ENCODE assay signal across 25 cellular contexts in the genomic region with DNA sequence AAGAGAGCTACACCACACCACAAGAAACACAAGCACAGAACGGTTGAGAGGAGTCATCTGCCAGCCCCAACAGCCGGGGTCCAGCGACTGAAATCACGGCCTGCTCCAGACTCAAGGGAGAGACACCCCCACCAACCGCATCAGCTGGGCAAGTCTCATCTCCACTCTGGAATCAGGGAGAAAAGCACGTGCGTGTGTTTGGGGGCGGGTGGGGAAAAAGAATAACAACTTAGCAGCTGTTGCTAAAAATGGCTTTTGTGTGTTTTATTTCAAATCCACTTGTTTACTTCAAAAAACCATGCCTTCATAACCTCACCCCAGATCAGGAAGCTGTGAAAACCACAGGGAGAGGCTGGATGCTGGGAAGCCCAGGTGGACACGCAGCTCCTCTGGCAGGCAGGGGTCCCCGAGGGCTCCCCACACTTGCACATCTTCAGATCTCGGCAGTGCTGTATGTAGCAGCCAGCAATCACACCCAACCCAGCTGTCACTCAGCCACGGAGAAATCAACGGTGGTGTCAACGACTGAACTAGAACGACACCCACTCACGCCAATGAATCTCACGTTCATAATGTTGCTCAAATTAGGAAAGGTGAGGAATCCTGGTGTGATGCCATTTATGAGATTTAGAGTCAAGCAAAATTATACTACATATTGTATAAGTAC. TPM values are rescaled to one million over a fixed set of nuclear protein-coding genes. Genes with fewer than 3 reads are reported as not detected.
DNase-seq lines count a peak whose midpoint lies in the region; ATAC-seq, FAIRE-seq and TF ChIP-seq lines count a peak whose summit lies in the region.
"Had no signal": no experiment of that assay in that cellular context is flagged by ENCODE, and none has a peak within 500 bp of the region (broad histone marks: within the 10 kb centered on the region; RNA-seq: fewer than 3 reads in every experiment).

No MANE protein-coding gene starts in this region.

- H3K27me3 Mint-ChIP-seq in CD8-positive, alpha-beta memory T cell = no peaks in the 10 kb centered on the region
- H3K27me3 Mint-ChIP-seq: activated CD8-positive, alpha-beta T cell treated with anti-CD3 and anti-CD28 coated beads for 36 hours; activated T-cell treated with anti-CD3 and anti-CD28 coated beads, Interleukin-2, amount 50 U/mL, for 24 hours; effector memory CD8-positive, alpha-beta T cell; stimulated activated naive CD8-positive, alpha-beta T cell treated with anti-CD3 and anti-CD28 coated beads, Interleukin-15, amount 100 ng/mL, for 72 hours had no signal

- H3K27ac Mint-ChIP-seq in CD8-positive, alpha-beta memory T cell = no peak overlapping the region
- H3K27ac Mint-ChIP-seq: activated CD8-positive, alpha-beta T cell treated with anti-CD3 and anti-CD28 coated beads for 36 hours; activated T-cell treated with anti-CD3 and anti-CD28 coated beads, Interleukin-2, amount 50 U/mL, for 24 hours; effector memory CD8-positive, alpha-beta T cell had no signal

- H3K4me1 Mint-ChIP-seq in CD8-positive, alpha-beta memory T cell = peaks cover 12 to 19% (median 12%) of the 10 kb centered on the region in 3 donors

- peaks cover 10% of the 10 kb centered on the region for H3K4me1 ChIP-seq in GM12878 (ENCODE audit: control insufficient read depth, insufficient read depth, low read length)
- peaks cover 10% of the 10 kb centered on the region for H3K4me1 ChIP-seq in suprapubic skin
- H3K4me1 ChIP-seq in CD8-positive, alpha-beta memory T cell (ENCODE audit: insufficient read depth, low read length) = peaks cover 10% of the 10 kb centered on the region

- no peaks in the 10 kb centered on the region for H3K36me3 ChIP-seq in GM12878 (ENCODE audit: control insufficient read depth in 2 of 2, insufficient read depth in 2 of 2, low read length in 1 of 2)
- H3K36me3 ChIP-seq in neural cell (ENCODE audit: insufficient read depth, low read length) = no peaks in the 10 kb centered on the region
- H3K36me3 ChIP-seq in suprapubic skin = no peaks in the 10 kb centered on the region
- no peaks in the 10 kb centered on the region for H3K36me3 ChIP-seq in CD8-positive, alpha-beta memory T cell (ENCODE audit: insufficient read depth, low read length)
- H3K36me3 ChIP-seq: heart left ventricle, left ventricle myocardium inferior, spleen had no signal

- TF ChIP-seq POLR2A in GM12878 (IDR thresholded peaks at IDR 0.05; ENCODE audit: low read depth, low read length) = no peak
- TF ChIP-seq POLR2A in suprapubic skin (IDR thresholded peaks at IDR 0.05) = no peak

- peaks cover 2% of the 10 kb centered on the region for H3K27me3 ChIP-seq in AG04450 (ENCODE audit: control insufficient read depth, insufficient read depth, low read length)
- H3K27me3 ChIP-seq in GM12878 (replicated peaks in 1 of 2; ENCODE audit: control insufficient read depth in 2 of 2, insufficient read depth in 2 of 2, low read length in 1 of 2) = no peaks in the 10 kb centered on the region
- H3K27me3 ChIP-seq in neural cell (ENCODE audit: insufficient read depth, low read depth, low read length) = no peaks in the 10 kb centered on the region
- no peaks in the 10 kb centered on the region for H3K27me3 ChIP-seq in suprapubic skin
- no peaks in the 10 kb centered on the region for H3K27me3 ChIP-seq in CD8-positive, alpha-beta memory T cell (ENCODE audit: insufficient read depth, low read length, poor library complexity, severe bottlenecking)
- H3K27me3 ChIP-seq: heart left ventricle, spleen had no signal

- H4K20me1 ChIP-seq in GM12878 (ENCODE audit: control insufficient read depth, insufficient read depth) (no peaks in the 10 kb centered on the region), neural cell (ENCODE audit: insufficient read depth) (no peaks in the 10 kb centered on the region)

- H2AFZ ChIP-seq in GM12878 (ENCODE audit: control insufficient read depth, low read depth, low read length) = no peak overlapping the region
- no peak overlapping the region for H2AFZ ChIP-seq in neural cell (ENCODE audit: low read depth, low read length)

- FAIRE-seq in GM12878 (lab: Jason Lieb, UNC) = no peak
- FAIRE-seq: A204.1, D721Med, GM18507 had no signal

- intact Hi-C loops in GM12878 (cut with micrococcal nuclease; ENCODE audit: unreplicated experiment) = loop anchor here (10.0 kb wide), 1 partner anchor 106 kb away; a partner anchor contains a TSS

- TF ChIP-seq RAD21 in GM12878 (IDR thresholded peaks at IDR 0.05; ENCODE audit: insufficient read depth, low read depth, low read length) (no peak), neural cell (conservative IDR thresholded peaks at IDR 0.05) (no peak)

- H3K27ac ChIP-seq in AG04450 (ENCODE audit: low read depth, low read length) (no peak overlapping the region), GM12878 (ENCODE audit: control insufficient read depth, insufficient read depth) (no peak overlapping the region), neural cell (ENCODE audit: low read length) (peak overlapping the region; percentile 74), suprapubic skin (no peak overlapping the region)
- no peak overlapping the region for H3K27ac ChIP-seq in CD8-positive, alpha-beta memory T cell (ENCODE audit: low read depth, low read length)
- H3K27ac ChIP-seq: heart left ventricle, left ventricle myocardium inferior, RWPE1, spleen had no signal

- H3K9ac ChIP-seq in GM12878 (ENCODE audit: control insufficient read depth, insufficient read depth, low read length) = no peak overlapping the region
- peak overlapping the region; percentile 39 for H3K9ac ChIP-seq in neural cell (ENCODE audit: low read length)

- H3K79me2 ChIP-seq in GM12878 (ENCODE audit: control insufficient read depth, insufficient read depth, low read length) = no peaks in the 10 kb centered on the region
- H3K79me2 ChIP-seq in neural cell (replicated peaks; ENCODE audit: insufficient read depth, low read length) = no peaks in the 10 kb centered on the region

- H3K9me3 ChIP-seq in AG04450 (ENCODE audit: control insufficient read depth, insufficient read depth, low read length) (no peaks in the 10 kb centered on the region), GM12878 (replicated peaks; ENCODE audit: control insufficient read depth, insufficient read depth, low read length) (no peaks in the 10 kb centered on the region; the same call in 2 of the 3 replicates), neural cell (ENCODE audit: low read length) (no peaks in the 10 kb centered on the region), suprapubic skin (no peaks in the 10 kb centered on the region)
- H3K9me3 ChIP-seq in CD8-positive, alpha-beta memory T cell (ENCODE audit: low read length) = no peaks in the 10 kb centered on the region
- H3K9me3 ChIP-seq: heart left ventricle, left ventricle myocardium inferior had no signal

- RAD21 ChIA-PET in GM12878 (lab: Charles Lee; ENCODE audit: unreplicated experiment) = no interaction called here

- POLR2A ChIA-PET in AG04450 (lab: Yijun Ruan, JAX) = interaction anchor here (0.6 to 0.8 kb wide), 3 partner anchors 26 to 259 kb away, joined by 3 to 5 read pairs (median 4); no protein-coding TSS in a partner anchor
- POLR2A ChIA-PET in GM12878 (lab: Charles Lee) = interaction anchor here (0.8 kb wide), 1 partner anchor 72 kb away, joined by 4 read pairs; no protein-coding TSS in a partner anchor
- POLR2A ChIA-PET in CD8-positive, alpha-beta memory T cell (lab: Charles Lee) = no interaction called here

- H3K4me3 Mint-ChIP-seq in CD8-positive, alpha-beta memory T cell = no peak overlapping the region
- H3K4me3 Mint-ChIP-seq: activated CD8-positive, alpha-beta T cell treated with anti-CD3 and anti-CD28 coated beads for 36 hours; activated naive CD4-positive, alpha-beta T cell treated with anti-CD3 and anti-CD28 coated beads, Interleukin-2, amount 10 ng/mL, durations not matched to agents 7 days and 5 days; activated T-cell treated with anti-CD3 and anti-CD28 coated beads, Interleukin-2, amount 50 U/mL, for 24 hours; effector memory CD8-positive, alpha-beta T cell; stimulated activated naive CD8-positive, alpha-beta T cell treated with anti-CD3 and anti-CD28 coated beads, Interleukin-15, amount 100 ng/mL, for 72 hours had no signal

- no peak for ATAC-seq in GM12878
- ATAC-seq: activated CD8-positive, alpha-beta T cell treated with anti-CD3 and anti-CD28 coated beads for 36 hours; effector memory CD8-positive, alpha-beta T cell; HCT116; stimulated activated naive CD8-positive, alpha-beta T cell treated with anti-CD3 and anti-CD28 coated beads, Interleukin-15, amount 100 ng/mL, for 72 hours had no signal

- H3K4me3 ChIP-seq in AG04450 (ENCODE audit: low read depth, low read length) = no peak overlapping the region
- H3K4me3 ChIP-seq in GM12878 = no peak overlapping the region
- peak overlapping the region; percentile 41 for H3K4me3 ChIP-seq in neural cell (ENCODE audit: low read length)
- H3K4me3 ChIP-seq in suprapubic skin = no peak overlapping the region
- H3K4me3 ChIP-seq in CD8-positive, alpha-beta memory T cell (ENCODE audit: low read length) = no peak overlapping the region
- H3K4me3 ChIP-seq: heart left ventricle, left ventricle myocardium inferior, spleen had no signal

- peak; percentile 41 for DNase-seq in AG04450 (ENCODE audit: low read depth, low spot score)
- no peak for DNase-seq in GM12878 (ENCODE audit: low read depth, low spot score)
- DNase-seq in suprapubic skin (ENCODE audit: low spot score in 2 of 2) = no peak
- DNase-seq in CD8-positive, alpha-beta memory T cell = no peak
- no peak for DNase-seq in HuH-7.5 (ENCODE audit: low spot score)
- DNase-seq: activated CD4-positive, CD25-positive, alpha-beta regulatory T cell; activated CD8-positive, alpha-beta T cell treated with anti-CD3 and anti-CD28 coated beads for 36 hours; activated naive CD4-positive, alpha-beta T cell treated with anti-CD3 and anti-CD28 coated beads, Interleukin-2, amount 10 ng/mL, durations not matched to agents 7 days and 5 days; activated T-cell treated with anti-CD3 and anti-CD28 coated beads, Interleukin-2, amount 50 U/mL, for 24 hours; C1 segment of cervical spinal cord; effector memory CD8-positive, alpha-beta T cell; left ventricle myocardium inferior; NCI-H187; NCI-H69; spleen; stimulated activated CD4-positive, alpha-beta T cell treated with anti-CD3 and anti-CD28 coated beads, Interleukin-4, amount 100 ng/mL, for 24 hours; stimulated activated naive CD8-positive, alpha-beta T cell treated with anti-CD3 and anti-CD28 coated beads, Interleukin-15, amount 100 ng/mL, for 72 hours; T-helper 9 cell had no signal

- peaks cover 0 to 2% (median 0%) of the 10 kb centered on the region in 3 donors for H3K36me3 Mint-ChIP-seq in CD8-positive, alpha-beta memory T cell

- H3K9me2 ChIP-seq in neural cell (ENCODE audit: insufficient read depth, low read length) = no peaks in the 10 kb centered on the region

- SMC1A ChIA-PET in GM12878 (lab: Charles Lee; ENCODE audit: uncharacterized antibody, unreplicated experiment) = no interaction called here

- TF ChIP-seq EP300 in GM12878 (IDR thresholded peaks at IDR 0.05; ENCODE audit: borderline replicate concordance in 1 of 2, control insufficient read depth in 1 of 2, low read depth in 2 of 2, low read length in 2 of 2) (no peak), neural cell (conservative IDR thresholded peaks at IDR 0.05; ENCODE audit: poor library complexity, severe bottlenecking) (peak; percentile 29), suprapubic skin (IDR thresholded peaks at IDR 0.05) (no peak)

- H3K9me3 Mint-ChIP-seq in CD8-positive, alpha-beta memory T cell = peaks cover 0 to 2% (median 0%) of the 10 kb centered on the region in 5 donors
- H3K9me3 Mint-ChIP-seq: effector memory CD8-positive, alpha-beta T cell had no signal

- CTCF ChIA-PET in AG04450 (lab: Charles Lee) = interaction anchor here (0.5 kb wide), 1 partner anchor 108 kb away, joined by 6 read pairs; a partner anchor contains a TSS
- CTCF ChIA-PET in GM12878 (lab: Yijun Ruan, JAX) = interaction anchor here (0.9 to 1.0 kb wide), 2 partner anchors 22 to 156 kb away, joined by 3 read pairs; no protein-coding TSS in a partner anchor
- CTCF ChIA-PET in CD8-positive, alpha-beta memory T cell (lab: Charles Lee) = interaction anchor here (1.1 kb wide), 1 partner anchor 109 kb away, joined by 4 read pairs; a partner anchor contains a TSS

- TF ChIP-seq CTCF in AG04450 (IDR thresholded peaks at IDR 0.05; ENCODE audit: low read depth, low read length) (no peak), GM12878 (IDR thresholded peaks at IDR 0.05 in 2 of 3, conservative IDR thresholded peaks at IDR 0.05 in 1 of 3; ENCODE audit: control insufficient read depth in 2 of 3, extremely low read depth in 1 of 3, insufficient read depth in 1 of 3, low read depth in 3 of 3, low read length in 3 of 3) (no peak), neural cell (IDR thresholded peaks at IDR 0.05; ENCODE audit: poor library complexity, severe bottlenecking) (no peak), suprapubic skin (IDR thresholded peaks at IDR 0.05) (no peak)

- H3K4me2 ChIP-seq in GM12878 (ENCODE audit: control insufficient read depth, insufficient read depth) (no peak overlapping the region), neural cell (ENCODE audit: low read length) (peak overlapping the region; percentile 39)

- WGBS in GM12878 (ENCODE audit: insufficient coverage, insufficient replicate concordance, low lambda C conversion rate, missing lambda C conversion rate) = 47% methylated on average over 17 of the region's 17 CpGs
- 72% methylated on average over 15 of the region's 17 CpGs for WGBS in suprapubic skin

- in situ Hi-C loops in GM12878 (cut with MboI) = no loop called here

- no peaks in the 10 kb centered on the region for H3F3A ChIP-seq in neural cell (ENCODE audit: insufficient read depth, low read length, poor library complexity, severe bottlenecking)

- no TSS peak for BruUV-seq in GM12878 (replicated peaks; lab: Mats Ljungman, UMichigan)

RNA-seq across cellular contexts. Expression of a gene that starts 19.0 kb away (rescaled TPM):
- polyA plus RNA-seq in AG04450 (2011; rRNA removed) (0.26 and 0.42 TPM in 2 replicates), GM12878 (2011; rRNA removed) (0.07 and 0.19 TPM in 2 replicates), GM12878 (2014; fragmentation: Illumina TruSeq; extraction: Trizol) (0.32 and 0.41 TPM in 2 replicates), GM12878 (2014; fragmentation: Nextera tagmentation; extraction: Ambion mirVana) (under 1 TPM in 1 of 2 experiments, not detected in 1; 0.04 TPM), GM12878 (2014; rRNA removed) (0.32 and 1.0 TPM in 2 replicates), GM12878 (2016; fragmentation: Nextera tagmentation; extraction: Ambion mirVana) (under 1 TPM; 0.11 to 0.13 TPM), neural cell (0.72 and 0.84 TPM in 2 replicates)
- 0.30 and 0.37 TPM in 2 replicates for polyA minus RNA-seq in AG04450 (2011; rRNA and poly(A)+ RNA removed)
- 2.6 and 3.4 TPM in 2 replicates for total RNA-seq in GM12878 (2013; cell fraction: nucleolus; rRNA removed)
- total RNA-seq in GM12878 (2014; rRNA removed) (0.22 and 0.85 TPM in 2 replicates), GM12878 (2014; rRNA removed; fragmentation: Illumina TruSeq; extraction: Trizol) (0.09 and 0.14 TPM in 2 replicates), GM12878 (2021) (0.43 and 0.85 TPM in 2 replicates), suprapubic skin (10 to 100 TPM; 12.2 to 97.0 (median 33.3) TPM)
- 0.67 TPM for polyA plus RNA-seq in GM12878 (2011; ENCODE audit: low read depth)
- polyA plus RNA-seq in GM12878 (2011; cell fraction: cytosol; rRNA removed) = 0.10 and 0.18 TPM in 2 replicates
- polyA plus RNA-seq in GM12878 (2011; cell fraction: nucleus; rRNA removed) = 1.9 and 2.0 TPM in 2 replicates
- polyA plus RNA-seq in GM12878 (2012) = 1.2 and 1.5 TPM in 2 replicates
- polyA minus RNA-seq in GM12878 (2011; rRNA and poly(A)+ RNA removed) = 0.10 and 0.15 TPM in 2 replicates
- 0.21 TPM in 1 of 2 replicates, not detected in the other for polyA minus RNA-seq in GM12878 (2011; cell fraction: cytosol; rRNA and poly(A)+ RNA removed)
- 0.24 and 1.1 TPM in 2 replicates for polyA minus RNA-seq in GM12878 (2011; cell fraction: nucleus; rRNA and poly(A)+ RNA removed)
- polyA minus RNA-seq in neural cell = 0.73 and 1.0 TPM in 2 replicates
- total RNA-seq in CD8-positive, alpha-beta memory T cell = 1 to 10 TPM; 2.0 to 2.4 TPM
- polyA plus RNA-seq in CD8-positive, alpha-beta memory T cell = 0.79 TPM

RNA-seq across cellular contexts. Expression of a gene that starts 20.4 kb away (rescaled TPM):
- polyA plus RNA-seq in AG04450 (2011; rRNA removed) (12.3 and 15.6 TPM in 2 replicates), GM12878 (2011; rRNA removed) (5.8 and 12.4 TPM in 2 replicates), GM12878 (2014; fragmentation: Illumina TruSeq; extraction: Trizol) (0.14 and 3.5 TPM in 2 replicates), GM12878 (2014; fragmentation: Nextera tagmentation; extraction: Ambion mirVana) (1 to 10 TPM; 1.3 to 3.3 TPM), GM12878 (2014; rRNA removed) (77.5 and 102 TPM in 2 replicates), GM12878 (2016; fragmentation: Nextera tagmentation; extraction: Ambion mirVana) (100 to 1,000 TPM; 113 to 116 TPM), neural cell (60.5 and 66.9 TPM in 2 replicates)
- polyA minus RNA-seq in AG04450 (2011; rRNA and poly(A)+ RNA removed) = 2.8 and 4.4 TPM in 2 replicates
- 3.4 and 4.0 TPM in 2 replicates for total RNA-seq in GM12878 (2013; cell fraction: nucleolus; rRNA removed)
- total RNA-seq in GM12878 (2014; rRNA removed) (73.3 and 79.9 TPM in 2 replicates), GM12878 (2014; rRNA removed; fragmentation: Illumina TruSeq; extraction: Trizol) (11.2 and 13.2 TPM in 2 replicates), GM12878 (2021) (64.5 and 67.0 TPM in 2 replicates), suprapubic skin (10 to 100 TPM; 44.1 to 70.0 (median 55.3) TPM)
- 7.6 TPM for polyA plus RNA-seq in GM12878 (2011; ENCODE audit: low read depth)
- 24.9 and 62.7 TPM in 2 replicates for polyA plus RNA-seq in GM12878 (2011; cell fraction: cytosol; rRNA removed)
- polyA plus RNA-seq in GM12878 (2011; cell fraction: nucleus; rRNA removed) = 24.5 and 31.7 TPM in 2 replicates
- polyA plus RNA-seq in GM12878 (2012) = 30.4 and 37.9 TPM in 2 replicates
- 2.2 and 7.0 TPM in 2 replicates for polyA minus RNA-seq in GM12878 (2011; rRNA and poly(A)+ RNA removed)
- polyA minus RNA-seq in GM12878 (2011; cell fraction: cytosol; rRNA and poly(A)+ RNA removed) = 8.5 and 8.6 TPM in 2 replicates
- 3.0 and 5.0 TPM in 2 replicates for polyA minus RNA-seq in GM12878 (2011; cell fraction: nucleus; rRNA and poly(A)+ RNA removed)
- polyA minus RNA-seq in neural cell = 13.5 and 15.6 TPM in 2 replicates
- total RNA-seq in CD8-positive, alpha-beta memory T cell = 10 to 100 TPM; 65.9 to 68.2 TPM
- 44.9 TPM for polyA plus RNA-seq in CD8-positive, alpha-beta memory T cell

RNA-seq across cellular contexts. Expression of a gene that starts 47.5 kb away (rescaled TPM):
- polyA plus RNA-seq in AG04450 (2011; rRNA removed) (19.5 and 21.9 TPM in 2 replicates), GM12878 (2011; rRNA removed) (19.8 and 26.7 TPM in 2 replicates), GM12878 (2014; fragmentation: Illumina TruSeq; extraction: Trizol) (16.3 and 24.2 TPM in 2 replicates), GM12878 (2014; fragmentation: Nextera tagmentation; extraction: Ambion mirVana) (10 to 100 TPM in 1 of 2 experiments, 1 to 10 TPM in 1; 8.7 to 11.8 TPM), GM12878 (2014; rRNA removed) (36.9 and 41.8 TPM in 2 replicates), GM12878 (2016; fragmentation: Nextera tagmentation; extraction: Ambion mirVana) (10 to 100 TPM; 36.3 to 40.0 TPM), neural cell (145 and 195 TPM in 2 replicates)
- polyA minus RNA-seq in AG04450 (2011; rRNA and poly(A)+ RNA removed) = 14.7 and 19.8 TPM in 2 replicates
- 59.6 and 64.6 TPM in 2 replicates for total RNA-seq in GM12878 (2013; cell fraction: nucleolus; rRNA removed)
- total RNA-seq in GM12878 (2014; rRNA removed) (27.6 and 29.5 TPM in 2 replicates), GM12878 (2014; rRNA removed; fragmentation: Illumina TruSeq; extraction: Trizol) (17.6 and 18.4 TPM in 2 replicates), GM12878 (2021) (30.0 and 33.8 TPM in 2 replicates), suprapubic skin (10 to 100 TPM; 26.8 to 64.8 (median 34.1) TPM)
- 26.0 TPM for polyA plus RNA-seq in GM12878 (2011; ENCODE audit: low read depth)
- polyA plus RNA-seq in GM12878 (2011; cell fraction: cytosol; rRNA removed) = 26.5 and 36.1 TPM in 2 replicates
- 134 and 147 TPM in 2 replicates for polyA plus RNA-seq in GM12878 (2011; cell fraction: nucleus; rRNA removed)
- polyA plus RNA-seq in GM12878 (2012) = 21.6 and 24.1 TPM in 2 replicates
- polyA minus RNA-seq in GM12878 (2011; rRNA and poly(A)+ RNA removed) = 14.3 and 16.7 TPM in 2 replicates
- polyA minus RNA-seq in GM12878 (2011; cell fraction: cytosol; rRNA and poly(A)+ RNA removed) = 7.2 and 8.8 TPM in 2 replicates
- polyA minus RNA-seq in GM12878 (2011; cell fraction: nucleus; rRNA and poly(A)+ RNA removed) = 18.0 and 27.4 TPM in 2 replicates
- 46.2 and 52.8 TPM in 2 replicates for polyA minus RNA-seq in neural cell
- total RNA-seq in CD8-positive, alpha-beta memory T cell = 10 to 100 TPM; 37.3 to 38.2 TPM
- 31.3 TPM for polyA plus RNA-seq in CD8-positive, alpha-beta memory T cell

RNA-seq across cellular contexts. Expression of a gene that starts 59.1 kb away (rescaled TPM):
- polyA plus RNA-seq in AG04450 (2011; rRNA removed) = 11.4 and 11.6 TPM in 2 replicates
- 6.5 and 10.5 TPM in 2 replicates for polyA minus RNA-seq in AG04450 (2011; rRNA and poly(A)+ RNA removed)
- 20.6 and 23.2 TPM in 2 replicates for total RNA-seq in GM12878 (2013; cell fraction: nucleolus; rRNA removed)
- total RNA-seq in GM12878 (2014; rRNA removed) = 38.6 and 43.8 TPM in 2 replicates
- 22.6 and 25.7 TPM in 2 replicates for total RNA-seq in GM12878 (2014; rRNA removed; fragmentation: Illumina TruSeq; extraction: Trizol)
- total RNA-seq in GM12878 (2021) = 50.6 and 54.8 TPM in 2 replicates
- polyA plus RNA-seq in GM12878 (2011; ENCODE audit: low read depth) = 8.7 TPM
- polyA plus RNA-seq in GM12878 (2011; rRNA removed) = 15.6 and 20.4 TPM in 2 replicates
- polyA plus RNA-seq in GM12878 (2011; cell fraction: cytosol; rRNA removed) = 21.9 and 29.7 TPM in 2 replicates
- polyA plus RNA-seq in GM12878 (2011; cell fraction: nucleus; rRNA removed) = 89.6 and 118 TPM in 2 replicates
- 18.7 and 20.9 TPM in 2 replicates for polyA plus RNA-seq in GM12878 (2012)
- polyA plus RNA-seq in GM12878 (2014; fragmentation: Illumina TruSeq; extraction: Trizol) = 6.2 and 19.7 TPM in 2 replicates
- 1 to 10 TPM in 1 of 2 experiments, under 1 TPM in 1; 0.84 to 2.6 TPM for polyA plus RNA-seq in GM12878 (2014; fragmentation: Nextera tagmentation; extraction: Ambion mirVana)
- polyA plus RNA-seq in GM12878 (2014; rRNA removed) = 51.2 and 53.0 TPM in 2 replicates
- 1 to 10 TPM; 3.2 to 7.1 TPM for polyA plus RNA-seq in GM12878 (2016; fragmentation: Nextera tagmentation; extraction: Ambion mirVana)
- polyA minus RNA-seq in GM12878 (2011; rRNA and poly(A)+ RNA removed) = 6.7 and 12.6 TPM in 2 replicates
- polyA minus RNA-seq in GM12878 (2011; cell fraction: cytosol; rRNA and poly(A)+ RNA removed) = 6.0 and 10.9 TPM in 2 replicates
- polyA minus RNA-seq in GM12878 (2011; cell fraction: nucleus; rRNA and poly(A)+ RNA removed) = 13.7 and 21.2 TPM in 2 replicates
- polyA plus RNA-seq in neural cell = 54.8 and 62.4 TPM in 2 replicates
- 25.9 and 28.7 TPM in 2 replicates for polyA minus RNA-seq in neural cell
- 10 to 100 TPM; 19.2 to 39.4 (median 28.3) TPM for total RNA-seq in suprapubic skin
- 10 to 100 TPM; 71.2 to 72.5 TPM for total RNA-seq in CD8-positive, alpha-beta memory T cell
- polyA plus RNA-seq in CD8-positive, alpha-beta memory T cell = 11.2 TPM
